22 cellular contexts compared by ENCODE assay signal in the genomic region with DNA sequence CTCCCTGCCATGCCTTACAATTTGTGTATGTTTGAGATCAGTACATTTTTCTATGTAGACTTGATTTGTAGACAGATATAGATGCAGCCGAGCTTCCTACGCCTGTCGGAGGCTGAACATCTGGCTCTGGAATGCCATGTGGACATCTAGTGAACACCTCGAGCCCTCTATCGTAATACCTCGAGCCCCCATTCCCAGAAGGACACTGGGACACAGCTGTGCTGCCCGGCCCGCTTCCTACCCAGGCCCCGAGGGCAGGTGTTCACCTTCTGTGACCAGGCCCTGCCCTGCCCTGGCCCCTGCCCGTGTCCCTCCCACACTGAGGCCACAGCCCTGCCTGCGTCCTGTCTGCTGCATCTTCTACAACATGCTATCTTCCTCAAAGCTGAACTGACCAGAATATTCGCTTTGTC. TPM values are rescaled to one million over a fixed set of nuclear protein-coding genes. Genes with fewer than 3 reads are reported as not detected.
DNase-seq lines count a peak whose midpoint lies in the region; ATAC-seq and TF ChIP-seq lines count a peak whose summit lies in the region.
"Had no signal": no experiment of that assay in that cellular context is flagged by ENCODE, and none has a peak within 500 bp of the region (broad histone marks: within the 10 kb centered on the region; RNA-seq: fewer than 3 reads in every experiment).

No MANE protein-coding gene starts in this region.

- H3K9me3 ChIP-seq in mammary epithelial cell (replicated peaks; ENCODE audit: insufficient read depth, low read length), result no peaks in the 10 kb centered on the region
- H3K9me3 ChIP-seq in right atrium auricular region, result no peaks in the 10 kb centered on the region
- H3K9me3 ChIP-seq in osteoblast (ENCODE audit: low read depth, low read length), result no peaks in the 10 kb centered on the region
- H3K9me3 ChIP-seq in upper lobe of right lung, result no peaks in the 10 kb centered on the region
- H3K9me3 ChIP-seq: SJSA1, tibial artery had no signal

- no peak overlapping the region for H2AFZ ChIP-seq in mammary epithelial cell (ENCODE audit: low read depth, low read length)
- no peak overlapping the region for H2AFZ ChIP-seq in osteoblast (ENCODE audit: low read length)

- DNase-seq in MCF 10A (ENCODE audit: unreplicated experiment) (no peak), mammary epithelial cell (no peak), right atrium auricular region (ENCODE audit: low spot score) (peak; percentile 50), osteoblast (ENCODE audit: insufficient read length, low spot score, missing footprints) (peak; percentile 64), upper lobe of right lung (no peak), erythroblast (lab: John Stamatoyannopoulos, UW) (no peak), DMS53 treated with DMSO at 0.1 percent for 48 hours (lab: John Stamatoyannopoulos, UW; ENCODE audit: unreplicated experiment) (no peak)
- DNase-seq: activated gamma-delta T cell treated with Interleukin-2 at 50 U/mL for 16 hours, aorta, DMS 273 treated with DMSO at 0.1 percent for 48 hours, GOT3, KG1, NCI-H1092, NCI-H69, occipital lobe, small intestine had no signal

- H3K27ac ChIP-seq in mammary epithelial cell (ENCODE audit: insufficient read depth, low read depth, low read length), result no peak overlapping the region
- peak overlapping the region; percentile 85 to 86 for H3K27ac ChIP-seq in right atrium auricular region
- no peak overlapping the region for H3K27ac ChIP-seq in osteoblast (ENCODE audit: low read depth, low read length)
- H3K27ac ChIP-seq in upper lobe of right lung, result peak overlapping the region; percentile 65
- H3K27ac ChIP-seq: HL-60, SJSA1, tibial artery had no signal

- no peaks in the 10 kb centered on the region for H3K27me3 Mint-ChIP-seq in MCF 10A (ENCODE audit: insufficient read depth, unreplicated experiment)
- H3K27me3 Mint-ChIP-seq: dendritic cell treated with granulocyte-macrophage colony-stimulating factor and Interleukin-4, amounts not matched to agents 40 ng/mL and 50 ng/mL, for 4 days had no signal

- H4K20me1 ChIP-seq in mammary epithelial cell (ENCODE audit: insufficient read depth, low read length), result no peaks in the 10 kb centered on the region
- no peaks in the 10 kb centered on the region for H4K20me1 ChIP-seq in osteoblast (ENCODE audit: insufficient read depth, low read length)

- TF ChIP-seq POLR2A in erythroblast (IDR thresholded peaks at IDR 0.05; ENCODE audit: low read length), result no peak

- H3K4me3 ChIP-seq in mammary epithelial cell (replicated peaks in 1 of 3; ENCODE audit: insufficient read depth in 1 of 3, low read depth in 2 of 3, low read length in 3 of 3), result no peak overlapping the region
- no peak overlapping the region for H3K4me3 ChIP-seq in right atrium auricular region
- no peak overlapping the region for H3K4me3 ChIP-seq in osteoblast (ENCODE audit: insufficient read depth, low read length)
- H3K4me3 ChIP-seq in upper lobe of right lung, result no peak overlapping the region
- H3K4me3 ChIP-seq: SJSA1, tibial artery had no signal

- intact Hi-C loops in MCF 10A (cut with micrococcal nuclease) (no loop called here), mammary epithelial cell (cut with micrococcal nuclease) (no loop called here), upper lobe of right lung (cut with DNase I) (no loop called here)

- dilution Hi-C loops in mammary epithelial cell (cut with HindIII; ENCODE audit: low sequenced_read_pairs), result no loop called here

- peaks cover 58% of the 10 kb centered on the region for H3K36me3 Mint-ChIP-seq in MCF 10A (ENCODE audit: insufficient read depth, unreplicated experiment)

- H3K9ac ChIP-seq in mammary epithelial cell (ENCODE audit: insufficient read depth, low read length), result no peak overlapping the region

- TF ChIP-seq CTCF in MCF 10A (IDR thresholded peaks at IDR 0.05; ENCODE audit: unreplicated experiment) (no peak), mammary epithelial cell (conservative IDR thresholded peaks at IDR 0.05 in 1 of 2, IDR thresholded peaks at IDR 0.05 in 1 of 2; ENCODE audit: extremely low read depth in 1 of 2, insufficient read depth in 1 of 2, low read depth in 1 of 2, low read length in 2 of 2) (no peak), right atrium auricular region (IDR thresholded peaks at IDR 0.05) (no peak), osteoblast (IDR thresholded peaks at IDR 0.05; ENCODE audit: extremely low read depth, low read depth, low read length) (no peak), upper lobe of right lung (IDR thresholded peaks at IDR 0.05) (no peak)

- H3K9me3 Mint-ChIP-seq in MCF 10A (ENCODE audit: unreplicated experiment), result no peaks in the 10 kb centered on the region
- H3K9me3 Mint-ChIP-seq: dendritic cell treated with granulocyte-macrophage colony-stimulating factor and Interleukin-4, amounts not matched to agents 40 ng/mL and 50 ng/mL, for 4 days had no signal

- H3K4me1 ChIP-seq in mammary epithelial cell (ENCODE audit: insufficient read depth, low read length) (peaks cover 12% of the 10 kb centered on the region), right atrium auricular region (peaks cover 0 to 55% of the 10 kb centered on the region in 2 donors), osteoblast (ENCODE audit: insufficient read depth, low read length) (peaks cover 20% of the 10 kb centered on the region), upper lobe of right lung (peaks cover 36% of the 10 kb centered on the region)

- WGBS in mammary epithelial cell (ENCODE audit: low coverage, missing lambda C conversion rate), result 92% methylated on average over 12 of the region's 12 CpGs

- H3K36me3 ChIP-seq in mammary epithelial cell (ENCODE audit: insufficient read depth, low read length) (peaks cover 2% of the 10 kb centered on the region), right atrium auricular region (no peaks in the 10 kb centered on the region), osteoblast (ENCODE audit: insufficient read depth, low read length) (peaks cover 20% of the 10 kb centered on the region), upper lobe of right lung (peaks cover 14% of the 10 kb centered on the region)

- H3K27ac Mint-ChIP-seq in MCF 10A (ENCODE audit: low read depth, unreplicated experiment), result peak overlapping the region; percentile 75
- H3K27ac Mint-ChIP-seq: dendritic cell treated with granulocyte-macrophage colony-stimulating factor and Interleukin-4, amounts not matched to agents 40 ng/mL and 50 ng/mL, for 4 days had no signal

- H3K4me1 Mint-ChIP-seq in MCF 10A (ENCODE audit: insufficient read depth, unreplicated experiment), result peaks cover 68% of the 10 kb centered on the region

- H3K79me2 ChIP-seq in mammary epithelial cell (ENCODE audit: insufficient read depth, low read length) (peaks cover 53% of the 10 kb centered on the region), osteoblast (ENCODE audit: insufficient read depth, low read length) (peaks cover 90% of the 10 kb centered on the region)

- BruUV-seq in MCF 10A (replicated peaks; lab: Mats Ljungman, UMichigan) (no TSS peak), mammary epithelial cell (replicated peaks; lab: Mats Ljungman, UMichigan) (no TSS peak)

- no peak overlapping the region for H3K4me2 ChIP-seq in mammary epithelial cell (ENCODE audit: insufficient read depth, low read depth, low read length)
- no peak overlapping the region for H3K4me2 ChIP-seq in osteoblast (ENCODE audit: insufficient read depth, low read length)

- POLR2A ChIA-PET in MCF 10A (lab: Yijun Ruan, JAX), result interaction anchor here (0.8 kb wide), 1 partner anchor 21 kb away, joined by 4 read pairs; no protein-coding TSS in a partner anchor

- in situ Hi-C loops in mammary epithelial cell (cut with MboI; ENCODE audit: low sequenced_read_pairs in 2 of 2), result no loop called here

- ATAC-seq in upper lobe of right lung (peak; percentile 37), HG02610 (IDR thresholded peaks at IDR 0.05; ENCODE audit: unreplicated experiment) (no peak)
- ATAC-seq: activated CD4-positive, CD25-positive, alpha-beta regulatory T cell treated with anti-CD3 and anti-CD28 coated beads, Interleukin-2, amount 50 U/mL, for 24 hours had no signal

- peak overlapping the region; percentile 34 for H3K4me3 Mint-ChIP-seq in MCF 10A (ENCODE audit: unreplicated experiment)
- H3K4me3 Mint-ChIP-seq: dendritic cell treated with granulocyte-macrophage colony-stimulating factor and Interleukin-4, amounts not matched to agents 40 ng/mL and 50 ng/mL, for 4 days had no signal

- H3K27me3 ChIP-seq in mammary epithelial cell (ENCODE audit: insufficient read depth, low read length) (no peaks in the 10 kb centered on the region), right atrium auricular region (no peaks in the 10 kb centered on the region), osteoblast (ENCODE audit: insufficient read depth, low read length) (no peaks in the 10 kb centered on the region), upper lobe of right lung (no peaks in the 10 kb centered on the region)
- H3K27me3 ChIP-seq: SJSA1, tibial artery had no signal

- CTCF ChIA-PET in MCF 10A (lab: Yijun Ruan, JAX) (interaction anchor here (0.7 kb wide), 1 partner anchor 9 kb away, joined by 3 read pairs; no protein-coding TSS in a partner anchor), mammary epithelial cell (lab: Charles Lee; ENCODE audit: low non-redundant PET) (no interaction called here)

RNA-seq across cellular contexts. Expression of a gene that starts 12.9 kb away (rescaled TPM):
- total RNA-seq in MCF 10A (2022) (126 and 157 TPM in 2 replicates), mammary epithelial cell (10 to 100 TPM; 47.8 to 48.8 TPM), right atrium auricular region (100 to 1,000 TPM in 1 of 2 donors, 10 to 100 TPM in 1; 78.6 to 131 TPM), osteoblast (112 and 113 TPM in 2 replicates), upper lobe of right lung (136 TPM)
- 28.0 TPM for polyA plus RNA-seq in mammary epithelial cell
- polyA minus RNA-seq in mammary epithelial cell, result 115 TPM

RNA-seq across cellular contexts. Expression of a gene that starts 27.7 kb away (rescaled TPM):
- total RNA-seq in MCF 10A (2022), result 5.3 and 5.8 TPM in 2 replicates
- total RNA-seq in mammary epithelial cell, result 1 to 10 TPM in 1 of 2 donors, under 1 TPM in 1; 0.83 to 3.7 TPM
- polyA plus RNA-seq in mammary epithelial cell, result 0.15 TPM
- polyA minus RNA-seq in mammary epithelial cell, result not detected
- total RNA-seq in right atrium auricular region, result under 1 TPM; 0.20 to 0.52 TPM
- total RNA-seq in osteoblast, result 3.3 and 4.1 TPM in 2 replicates
- total RNA-seq in upper lobe of right lung, result 8.0 TPM

Comparison
In these comparisons a context has a peak if more than half of its experiments do, and no peak if none do; other contexts are left out.
1. DNase-seq: peak in right atrium auricular region (single experiment) and osteoblast (single experiment); none in MCF 10A (single experiment), mammary epithelial cell (single experiment), upper lobe of right lung (single experiment), erythroblast (0 of 2) and DMS53 treated with DMSO at 0.1 percent for 48 hours (single experiment).
2. H3K27ac ChIP-seq: peak in right atrium auricular region (2 of 2) and upper lobe of right lung (single experiment); none in mammary epithelial cell (single experiment) and osteoblast (single experiment).